1 cellular context compared by ENCODE assay signal in the genomic region with DNA sequence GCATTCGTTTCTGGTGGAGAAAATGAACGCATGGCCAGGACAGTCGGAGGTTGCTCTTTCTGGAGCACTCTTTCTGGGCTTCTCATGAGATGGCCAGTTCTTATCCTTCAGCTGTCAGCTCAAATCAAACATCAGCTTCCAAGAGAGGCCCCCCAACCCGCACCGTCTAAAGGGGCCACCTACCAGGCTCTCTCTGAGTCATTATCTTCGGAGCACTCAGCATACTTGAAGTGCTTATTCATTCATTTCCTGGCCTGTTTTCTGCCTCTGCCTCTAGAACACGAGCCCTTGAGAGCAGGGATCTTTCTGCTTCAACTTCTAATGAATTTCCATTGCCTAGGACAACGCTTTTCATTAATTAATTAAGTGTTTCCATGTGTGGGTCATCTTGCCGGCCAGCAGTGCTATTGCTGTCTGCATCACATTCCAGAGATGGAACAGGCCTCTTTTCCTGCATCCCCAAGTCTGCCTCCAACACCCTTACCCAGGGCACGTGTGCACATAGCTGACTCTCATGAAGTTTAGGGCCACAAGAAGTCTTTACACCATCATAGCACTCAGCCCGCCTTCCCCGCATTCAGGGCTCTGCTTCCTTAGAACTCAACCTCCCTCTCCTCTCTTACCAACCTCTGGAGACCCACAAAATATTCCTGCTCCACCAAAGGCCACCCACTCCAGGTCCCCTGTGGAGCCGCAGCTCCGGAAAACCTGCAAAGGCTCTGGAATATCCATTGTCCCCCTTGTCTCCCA.
TF ChIP-seq lines count a peak whose summit lies in the region.

No MANE protein-coding gene starts in this region.

TF ChIP-seq in K562, 482 proteins besides CTCF, POLR2A, EP300 and RAD21 (continued from another document and continues in another):
- TF ChIP-seq PRDM10 (IDR thresholded peaks at IDR 0.05; ENCODE audit: partially characterized antibody), result no peak
- TF ChIP-seq ZNF277 (CRISPR knock-in tag; IDR thresholded peaks at IDR 0.05; ENCODE audit: borderline replicate concordance), result no peak
- no peak for TF ChIP-seq ZNF324 (CRISPR knock-in tag; IDR thresholded peaks at IDR 0.05)
- no peak for TF ChIP-seq HNRNPH1 (optimal IDR thresholded peaks at IDR 0.05; ENCODE audit: low read depth, low read length)
- TF ChIP-seq, protein P1, sequence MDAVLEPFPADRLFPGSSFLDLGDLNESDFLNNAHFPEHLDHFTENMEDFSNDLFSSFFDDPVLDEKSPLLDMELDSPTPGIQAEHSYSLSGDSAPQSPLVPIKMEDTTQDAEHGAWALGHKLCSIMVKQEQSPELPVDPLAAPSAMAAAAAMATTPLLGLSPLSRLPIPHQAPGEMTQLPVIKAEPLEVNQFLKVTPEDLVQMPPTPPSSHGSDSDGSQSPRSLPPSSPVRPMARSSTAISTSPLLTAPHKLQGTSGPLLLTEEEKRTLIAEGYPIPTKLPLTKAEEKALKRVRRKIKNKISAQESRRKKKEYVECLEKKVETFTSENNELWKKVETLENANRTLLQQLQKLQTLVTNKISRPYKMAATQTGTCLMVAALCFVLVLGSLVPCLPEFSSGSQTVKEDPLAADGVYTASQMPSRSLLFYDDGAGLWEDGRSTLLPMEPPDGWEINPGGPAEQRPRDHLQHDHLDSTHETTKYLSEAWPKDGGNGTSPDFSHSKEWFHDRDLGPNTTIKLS (IDR thresholded peaks at IDR 0.05; ENCODE audit: borderline replicate concordance, low read depth), result no peak
- 0 out of 2 replicates have a peak, but pooled peaks have one; percentile 25 for TF ChIP-seq TEAD4 (IDR thresholded peaks at IDR 0.05; ENCODE audit: low read length)
- TF ChIP-seq TEAD4 (CRISPR knock-in tag; IDR thresholded peaks at IDR 0.05; ENCODE audit: borderline replicate concordance), result no peak
- no peak for TF ChIP-seq ZZZ3 (IDR thresholded peaks at IDR 0.05)
- peak; percentile 80 for TF ChIP-seq DPF2 (IDR thresholded peaks at IDR 0.05)
- no peak for TF ChIP-seq HIVEP1 (CRISPR knock-in tag; IDR thresholded peaks at IDR 0.05)
- TF ChIP-seq, protein P2, sequence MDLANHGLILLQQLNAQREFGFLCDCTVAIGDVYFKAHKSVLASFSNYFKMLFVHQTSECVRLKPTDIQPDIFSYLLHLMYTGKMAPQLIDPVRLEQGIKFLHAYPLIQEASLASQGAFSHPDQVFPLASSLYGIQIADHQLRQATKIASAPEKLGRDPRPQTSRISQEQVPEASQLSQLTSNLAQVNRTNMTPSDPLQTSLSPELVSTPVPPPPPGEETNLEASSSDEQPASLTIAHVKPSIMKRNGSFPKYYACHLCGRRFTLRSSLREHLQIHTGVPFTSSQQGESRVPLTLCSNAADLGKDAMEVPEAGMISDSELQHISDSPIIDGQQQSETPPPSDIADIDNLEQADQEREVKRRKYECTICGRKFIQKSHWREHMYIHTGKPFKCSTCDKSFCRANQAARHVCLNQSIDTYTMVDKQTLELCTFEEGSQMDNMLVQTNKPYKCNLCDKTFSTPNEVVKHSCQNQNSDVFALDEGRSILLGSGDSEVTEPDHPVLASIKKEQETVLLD (IDR thresholded peaks at IDR 0.05), result 0 out of 2 replicates have a peak, but pooled peaks have one; percentile 29
- no peak for TF ChIP-seq RNF219 (CRISPR knock-in tag; IDR thresholded peaks at IDR 0.05)
- TF ChIP-seq PYGO2 (tag; IDR thresholded peaks at IDR 0.05), result no peak
- peak; percentile 48; the same call in 1 of the 2 replicates for TF ChIP-seq JUN (IDR thresholded peaks at IDR 0.05; ENCODE audit: borderline replicate concordance, low read depth, low read length)
- no peak for TF ChIP-seq JUN (CRISPR knock-in tag; IDR thresholded peaks at IDR 0.05; ENCODE audit: borderline replicate concordance)
- TF ChIP-seq MEF2D (tag; conservative IDR thresholded peaks at IDR 0.05; ENCODE audit: low read depth), result no peak
- TF ChIP-seq SMAD4 (CRISPR knock-in tag; conservative IDR thresholded peaks at IDR 0.05), result no peak
- peak; percentile 83 for TF ChIP-seq ZNF316 (IDR thresholded peaks at IDR 0.05)
- TF ChIP-seq, protein P3, sequence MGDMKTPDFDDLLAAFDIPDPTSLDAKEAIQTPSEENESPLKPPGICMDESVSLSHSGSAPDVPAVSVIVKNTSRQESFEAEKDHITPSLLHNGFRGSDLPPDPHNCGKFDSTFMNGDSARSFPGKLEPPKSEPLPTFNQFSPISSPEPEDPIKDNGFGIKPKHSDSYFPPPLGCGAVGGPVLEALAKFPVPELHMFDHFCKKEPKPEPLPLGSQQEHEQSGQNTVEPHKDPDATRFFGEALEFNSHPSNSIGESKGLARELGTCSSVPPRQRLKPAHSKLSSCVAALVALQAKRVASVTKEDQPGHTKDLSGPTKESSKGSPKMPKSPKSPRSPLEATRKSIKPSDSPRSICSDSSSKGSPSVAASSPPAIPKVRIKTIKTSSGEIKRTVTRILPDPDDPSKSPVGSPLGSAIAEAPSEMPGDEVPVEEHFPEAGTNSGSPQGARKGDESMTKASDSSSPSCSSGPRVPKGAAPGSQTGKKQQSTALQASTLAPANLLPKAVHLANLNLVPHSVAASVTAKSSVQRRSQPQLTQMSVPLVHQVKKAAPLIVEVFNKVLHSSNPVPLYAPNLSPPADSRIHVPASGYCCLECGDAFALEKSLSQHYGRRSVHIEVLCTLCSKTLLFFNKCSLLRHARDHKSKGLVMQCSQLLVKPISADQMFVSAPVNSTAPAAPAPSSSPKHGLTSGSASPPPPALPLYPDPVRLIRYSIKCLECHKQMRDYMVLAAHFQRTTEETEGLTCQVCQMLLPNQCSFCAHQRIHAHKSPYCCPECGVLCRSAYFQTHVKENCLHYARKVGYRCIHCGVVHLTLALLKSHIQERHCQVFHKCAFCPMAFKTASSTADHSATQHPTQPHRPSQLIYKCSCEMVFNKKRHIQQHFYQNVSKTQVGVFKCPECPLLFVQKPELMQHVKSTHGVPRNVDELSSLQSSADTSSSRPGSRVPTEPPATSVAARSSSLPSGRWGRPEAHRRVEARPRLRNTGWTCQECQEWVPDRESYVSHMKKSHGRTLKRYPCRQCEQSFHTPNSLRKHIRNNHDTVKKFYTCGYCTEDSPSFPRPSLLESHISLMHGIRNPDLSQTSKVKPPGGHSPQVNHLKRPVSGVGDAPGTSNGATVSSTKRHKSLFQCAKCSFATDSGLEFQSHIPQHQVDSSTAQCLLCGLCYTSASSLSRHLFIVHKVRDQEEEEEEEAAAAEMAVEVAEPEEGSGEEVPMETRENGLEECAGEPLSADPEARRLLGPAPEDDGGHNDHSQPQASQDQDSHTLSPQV (IDR thresholded peaks at IDR 0.05), result peak; percentile 93
- peak; percentile 83 for TF ChIP-seq FOSL1 (tag; conservative IDR thresholded peaks at IDR 0.05)
- TF ChIP-seq, protein P4, sequence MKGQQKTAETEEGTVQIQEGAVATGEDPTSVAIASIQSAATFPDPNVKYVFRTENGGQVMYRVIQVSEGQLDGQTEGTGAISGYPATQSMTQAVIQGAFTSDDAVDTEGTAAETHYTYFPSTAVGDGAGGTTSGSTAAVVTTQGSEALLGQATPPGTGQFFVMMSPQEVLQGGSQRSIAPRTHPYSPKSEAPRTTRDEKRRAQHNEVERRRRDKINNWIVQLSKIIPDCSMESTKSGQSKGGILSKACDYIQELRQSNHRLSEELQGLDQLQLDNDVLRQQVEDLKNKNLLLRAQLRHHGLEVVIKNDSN (CRISPR knock-in tag; IDR thresholded peaks at IDR 0.05), result no peak
- TF ChIP-seq CBFA2T3 (IDR thresholded peaks at IDR 0.05), result peak; percentile 57
- no peak for TF ChIP-seq ZNF644 (tag; IDR thresholded peaks at IDR 0.05; ENCODE audit: low read depth)
- TF ChIP-seq PKNOX1 (IDR thresholded peaks at IDR 0.05), result peak; percentile 82
- TF ChIP-seq RFX5 (IDR thresholded peaks at IDR 0.05; ENCODE audit: low read depth, low read length), result no peak
- no peak for TF ChIP-seq TRIM24 (IDR thresholded peaks at IDR 0.05)
- TF ChIP-seq, protein P5, sequence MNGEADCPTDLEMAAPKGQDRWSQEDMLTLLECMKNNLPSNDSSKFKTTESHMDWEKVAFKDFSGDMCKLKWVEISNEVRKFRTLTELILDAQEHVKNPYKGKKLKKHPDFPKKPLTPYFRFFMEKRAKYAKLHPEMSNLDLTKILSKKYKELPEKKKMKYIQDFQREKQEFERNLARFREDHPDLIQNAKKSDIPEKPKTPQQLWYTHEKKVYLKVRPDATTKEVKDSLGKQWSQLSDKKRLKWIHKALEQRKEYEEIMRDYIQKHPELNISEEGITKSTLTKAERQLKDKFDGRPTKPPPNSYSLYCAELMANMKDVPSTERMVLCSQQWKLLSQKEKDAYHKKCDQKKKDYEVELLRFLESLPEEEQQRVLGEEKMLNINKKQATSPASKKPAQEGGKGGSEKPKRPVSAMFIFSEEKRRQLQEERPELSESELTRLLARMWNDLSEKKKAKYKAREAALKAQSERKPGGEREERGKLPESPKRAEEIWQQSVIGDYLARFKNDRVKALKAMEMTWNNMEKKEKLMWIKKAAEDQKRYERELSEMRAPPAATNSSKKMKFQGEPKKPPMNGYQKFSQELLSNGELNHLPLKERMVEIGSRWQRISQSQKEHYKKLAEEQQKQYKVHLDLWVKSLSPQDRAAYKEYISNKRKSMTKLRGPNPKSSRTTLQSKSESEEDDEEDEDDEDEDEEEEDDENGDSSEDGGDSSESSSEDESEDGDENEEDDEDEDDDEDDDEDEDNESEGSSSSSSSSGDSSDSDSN (IDR thresholded peaks at IDR 0.05; ENCODE audit: borderline replicate concordance in 1 of 2, low read depth in 2 of 2, low read length in 2 of 2), result no peak
- no peak for TF ChIP-seq SLC30A9 (CRISPR knock-in tag; IDR thresholded peaks at IDR 0.05)
- no peak for TF ChIP-seq NFIC (IDR thresholded peaks at IDR 0.05)
- TF ChIP-seq FOXP1 (CRISPR knock-in tag; IDR thresholded peaks at IDR 0.05), result no peak
- TF ChIP-seq JUNB (CRISPR knock-in tag; conservative IDR thresholded peaks at IDR 0.05), result no peak
- peak; percentile 57; the same call in 1 of the 2 replicates for TF ChIP-seq MAFG (tag; conservative IDR thresholded peaks at IDR 0.05)
- TF ChIP-seq CBFB (CRISPR knock-in tag; IDR thresholded peaks at IDR 0.05), result no peak
- no peak for TF ChIP-seq NR1H2 (CRISPR knock-in tag; IDR thresholded peaks at IDR 0.05)
- TF ChIP-seq ZNF311 (CRISPR knock-in tag; IDR thresholded peaks at IDR 0.05), result no peak
- TF ChIP-seq GTF2E2 (tag; IDR thresholded peaks at IDR 0.05), result no peak
- no peak for TF ChIP-seq KLF13 (tag; IDR thresholded peaks at IDR 0.05; ENCODE audit: borderline replicate concordance, low read depth)
- TF ChIP-seq ARID1B (IDR thresholded peaks at IDR 0.05), result peak; percentile 60
- TF ChIP-seq SIN3A (IDR thresholded peaks at IDR 0.05; ENCODE audit: borderline replicate concordance in 2 of 2, control insufficient read depth in 1 of 2, low read depth in 2 of 2, low read length in 2 of 2), result no peak
